ENCODE assay signal across 9 cellular contexts in genomic region chr12:94603434-94604068, GRCh38. TPM values are rescaled to one million over a fixed set of nuclear protein-coding genes. Genes with fewer than 3 reads are reported as not detected.
DNase-seq lines count a peak whose midpoint lies in the region; ATAC-seq and TF ChIP-seq lines count a peak whose summit lies in the region.
"Had no signal": no experiment of that assay in that cellular context is flagged by ENCODE, and none has a peak within 500 bp of the region (broad histone marks: within the 10 kb centered on the region; RNA-seq: fewer than 3 reads in every experiment).

No MANE protein-coding gene starts in this region.

- in situ Hi-C loops in brain microvascular endothelial cell (cut with HindIII; ENCODE audit: low pct_ligation_motif_present, low sequenced_read_pairs) = no loop called here

- TF ChIP-seq EP300 in upper lobe of left lung (IDR thresholded peaks at IDR 0.05) = no peak

- TF ChIP-seq CTCF in brain microvascular endothelial cell (IDR thresholded peaks at IDR 0.05; ENCODE audit: low read depth, low read length, missing control alignments) = peak; percentile 84
- TF ChIP-seq CTCF in natural killer cell (IDR thresholded peaks at IDR 0.05) = peak; percentile 74
- peak; percentile 29 to 48 (median 38) for TF ChIP-seq CTCF in upper lobe of left lung (IDR thresholded peaks at IDR 0.05)

- no peaks in the 10 kb centered on the region for H3K36me3 ChIP-seq in brain microvascular endothelial cell (replicated peaks)
- H3K36me3 ChIP-seq in upper lobe of left lung = no peaks in the 10 kb centered on the region
- no peaks in the 10 kb centered on the region for H3K36me3 ChIP-seq in aorta (ENCODE audit: control insufficient read depth in 1 of 2, insufficient read depth in 2 of 2, low read length in 1 of 2)
- H3K36me3 ChIP-seq: BLaER1 had no signal

- H3K4me3 Mint-ChIP-seq in T-helper 17 cell = no peak overlapping the region
- H3K4me3 Mint-ChIP-seq in natural killer cell = no peak overlapping the region

- peaks cover 29% of the 10 kb centered on the region for H3K27me3 Mint-ChIP-seq in T-helper 17 cell
- H3K27me3 Mint-ChIP-seq in natural killer cell (ENCODE audit: low read depth in 2 of 2) = no peaks in the 10 kb centered on the region

- H3K36me3 Mint-ChIP-seq in T-helper 17 cell (ENCODE audit: low read depth) (peaks cover 4% of the 10 kb centered on the region), natural killer cell (peaks cover 14% of the 10 kb centered on the region)

- peaks cover 3 to 6% of the 10 kb centered on the region in 2 donors for H3K9me3 Mint-ChIP-seq in natural killer cell

- WGBS in upper lobe of left lung, 2 donors = 64 to 74% methylated on average over 6 of the region's 6 CpGs
- 77 to 82% methylated on average over 6 of the region's 6 CpGs for WGBS in aorta, 2 donors

- H3K4me1 Mint-ChIP-seq in T-helper 17 cell = peaks cover 8% of the 10 kb centered on the region
- peaks cover 14 to 33% of the 10 kb centered on the region in 2 donors for H3K4me1 Mint-ChIP-seq in natural killer cell

- H3K27ac ChIP-seq in brain microvascular endothelial cell (no peak overlapping the region), upper lobe of left lung (no peak overlapping the region), aorta (ENCODE audit: low read depth in 1 of 2, low read length in 2 of 2) (no peak overlapping the region)
- H3K27ac ChIP-seq: BLaER1 had no signal

- no peak overlapping the region for H3K4me3 ChIP-seq in brain microvascular endothelial cell (ENCODE audit: low read depth, low read length)
- no peak overlapping the region for H3K4me3 ChIP-seq in upper lobe of left lung
- no peak overlapping the region for H3K4me3 ChIP-seq in aorta (ENCODE audit: low read length in 2 of 2)
- H3K4me3 ChIP-seq: BLaER1 had no signal

- intact Hi-C loops in natural killer cell (cut with micrococcal nuclease) = loop anchor here (1.0 kb wide), 1 partner anchor 161 kb away; no protein-coding TSS in a partner anchor
- intact Hi-C loops in aorta (cut with DNase I) = no loop called here

- H3K4me1 ChIP-seq in upper lobe of left lung = no peaks in the 10 kb centered on the region
- no peaks in the 10 kb centered on the region for H3K4me1 ChIP-seq in aorta (ENCODE audit: control insufficient read depth in 1 of 2, insufficient read depth in 2 of 2, low read length in 2 of 2)

- TF ChIP-seq POLR2A in upper lobe of left lung (IDR thresholded peaks at IDR 0.05) = no peak

- H3K27ac Mint-ChIP-seq in T-helper 17 cell = no peak overlapping the region
- H3K27ac Mint-ChIP-seq in natural killer cell = peak overlapping the region in 1 of 2 donors; percentile 32

- no peaks in the 10 kb centered on the region for H3K27me3 ChIP-seq in brain microvascular endothelial cell (replicated peaks)
- no peaks in the 10 kb centered on the region for H3K27me3 ChIP-seq in upper lobe of left lung
- H3K27me3 ChIP-seq in aorta (ENCODE audit: control insufficient read depth in 1 of 2, insufficient read depth in 2 of 2, low read length in 1 of 2) = no peaks in the 10 kb centered on the region
- H3K27me3 ChIP-seq: BLaER1 had no signal

- DNase-seq in NCI-H1417 (lab: John Stamatoyannopoulos, UW) (peak in 2 of 3 experiments; percentile 7 to 26), NCI-H1417 treated with DMSO at 0.1 percent for 48 hours (lab: John Stamatoyannopoulos, UW) (no peak), T-helper 17 cell (peak in 1 of 3 donors; percentile 45), brain microvascular endothelial cell (no peak), natural killer cell (peak; percentile 53), upper lobe of left lung (peak in 1 of 2 donors; percentile 55), globus pallidus (ENCODE audit: low spot score) (no peak), aorta (no peak)

- H3K9me3 ChIP-seq in T-helper 17 cell (ENCODE audit: control insufficient read depth, low read length, poor library complexity, severe bottlenecking) = no peaks in the 10 kb centered on the region
- peaks cover 0 to 5% (median 0%) of the 10 kb centered on the region in 4 donors for H3K9me3 ChIP-seq in upper lobe of left lung
- H3K9me3 ChIP-seq in aorta (ENCODE audit: control insufficient read depth, low read length) = no peaks in the 10 kb centered on the region

- ATAC-seq in T-helper 17 cell = peak; percentile 66
- ATAC-seq in natural killer cell = peak; percentile 87 to 95 (median 94)
- ATAC-seq in upper lobe of left lung (ENCODE audit: low FRiP score in 2 of 2) = peak in 1 of 2 donors; percentile 68
- ATAC-seq in aorta (ENCODE audit: low FRiP score) = no peak

RNA-seq across cellular contexts. Expression of gene TMCC3, which starts 46.8 kb away (rescaled TPM):
- 1 to 10 TPM; 1.5 to 2.9 TPM for total RNA-seq in T-helper 17 cell
- total RNA-seq in natural killer cell = 10 to 100 TPM; 20.1 to 29.3 (median 21.6) TPM
- 10 to 100 TPM in 4 of 6 donors, 1 to 10 TPM in 2; 5.4 to 17.4 (median 12.7) TPM for total RNA-seq in upper lobe of left lung
- 10 to 100 TPM; 15.5 to 16.8 TPM for total RNA-seq in aorta
- polyA plus RNA-seq in aorta = 1 to 10 TPM in 1 of 2 donors, under 1 TPM in 1; 0.74 to 9.5 TPM

Comparison
In these comparisons a context has a peak if more than half of its experiments do, and no peak if none do; other contexts are left out.
1. DNase-seq: peak in NCI-H1417 (2 of 3) and natural killer cell (single experiment); none in NCI-H1417 treated with DMSO at 0.1 percent for 48 hours (single experiment), brain microvascular endothelial cell (single experiment), globus pallidus (single experiment) and aorta (0 of 2).
2. Peak in every context shown above with its lines, with median percentiles within 50 percentile points of each other: CTCF ChIP-seq.